8 cellular contexts compared by ENCODE assay signal in genomic region chr6:52352239-52353008, GRCh38. TPM values are rescaled to one million over a fixed set of nuclear protein-coding genes. Genes with fewer than 3 reads are reported as not detected.
DNase-seq lines count a peak whose midpoint lies in the region; ATAC-seq, FAIRE-seq and TF ChIP-seq lines count a peak whose summit lies in the region.

No MANE protein-coding gene starts in this region.

- H3K4me1 Mint-ChIP-seq in effector memory CD8-positive, alpha-beta T cell (ENCODE audit: low read depth in 2 of 2): peaks cover 4 to 13% of the 10 kb centered on the region in 2 donors

- no CpG with 5 or more reads among the region's 5 CpGs for WGBS in neuronal stem cell (ENCODE audit: extremely low coverage in 2 of 2, insufficient read length in 2 of 2, insufficient replicate concordance in 1 of 2), 2 donors

- peak overlapping the region in 1 of 2 donors; percentile 28 for H3K27ac Mint-ChIP-seq in effector memory CD8-positive, alpha-beta T cell

- no peak overlapping the region for H3K4me3 Mint-ChIP-seq in effector memory CD8-positive, alpha-beta T cell

- H4K8ac ChIP-seq in neuronal stem cell (ENCODE audit: low read depth, low read length): no peak overlapping the region

- H3K27me3 Mint-ChIP-seq in effector memory CD8-positive, alpha-beta T cell: no peaks in the 10 kb centered on the region

- no peak overlapping the region for H3K4me3 ChIP-seq in neuronal stem cell (ENCODE audit: low read length in 2 of 2)

- no peak overlapping the region for H3K23ac ChIP-seq in neuronal stem cell (ENCODE audit: low read depth, low read length, poor library complexity)

- H2BK5ac ChIP-seq in neuronal stem cell (ENCODE audit: low read length): no peak overlapping the region

- no peaks in the 10 kb centered on the region for H3K79me1 ChIP-seq in neuronal stem cell (ENCODE audit: low read depth, low read length)

- no peak overlapping the region for H2AK5ac ChIP-seq in neuronal stem cell (ENCODE audit: low read depth, low read length)

- H3K27me3 ChIP-seq in neuronal stem cell (ENCODE audit: control insufficient read depth in 3 of 3, insufficient read depth in 3 of 3, low read depth in 1 of 3, low read length in 3 of 3): no peaks in the 10 kb centered on the region

- peaks cover 10 to 11% of the 10 kb centered on the region in 2 donors for H3K4me1 ChIP-seq in neuronal stem cell (ENCODE audit: control insufficient read depth in 2 of 2, insufficient read depth in 1 of 2, low read depth in 1 of 2, low read length in 2 of 2)

- no peak overlapping the region for H4K91ac ChIP-seq in neuronal stem cell (ENCODE audit: low read depth, low read length, poor library complexity)

- H2BK15ac ChIP-seq in neuronal stem cell (ENCODE audit: low read length): no peak overlapping the region

- H3K27ac ChIP-seq in neuronal stem cell (replicated peaks; ENCODE audit: low read length): peak overlapping the region; percentile 11

- peak overlapping the region; percentile 27 for H2AFZ ChIP-seq in neuronal stem cell (ENCODE audit: low read length)

- no peak overlapping the region for H2BK120ac ChIP-seq in neuronal stem cell (ENCODE audit: low read depth, low read length)

- H3K9ac ChIP-seq in neuronal stem cell (ENCODE audit: low read depth, low read length, poor library complexity): no peak overlapping the region

- H3K4me2 ChIP-seq in neuronal stem cell (ENCODE audit: insufficient read depth, low read length, poor library complexity, severe bottlenecking): no peak overlapping the region

- no peak overlapping the region for H3K18ac ChIP-seq in neuronal stem cell (ENCODE audit: low read length)

- peaks cover 3% of the 10 kb centered on the region for H3K36me3 Mint-ChIP-seq in effector memory CD8-positive, alpha-beta T cell (ENCODE audit: insufficient read depth)

- FAIRE-seq in D721Med (lab: Jason Lieb, UNC): no peak

- ATAC-seq in GM19452 (IDR thresholded peaks at IDR 0.05; ENCODE audit: unreplicated experiment) (peak; percentile 95), HG03432 (IDR thresholded peaks at IDR 0.05; ENCODE audit: unreplicated experiment) (peak; percentile 90)
- peak; percentile 39 for ATAC-seq in effector memory CD8-positive, alpha-beta T cell (replicated peaks)

- H2BK12ac ChIP-seq in neuronal stem cell (ENCODE audit: low read length): no peak overlapping the region

- no peak overlapping the region for H3K4ac ChIP-seq in neuronal stem cell (ENCODE audit: low read length)

- H3K14ac ChIP-seq in neuronal stem cell (ENCODE audit: low read length): no peak overlapping the region

- TF ChIP-seq CTCF in D721Med (IDR thresholded peaks at IDR 0.05; ENCODE audit: insufficient read depth, missing control alignments): no peak

- H3K9me3 Mint-ChIP-seq in effector memory CD8-positive, alpha-beta T cell: no peaks in the 10 kb centered on the region

- no peaks in the 10 kb centered on the region for H3K9me3 ChIP-seq in neuronal stem cell (replicated peaks in 1 of 2; ENCODE audit: control insufficient read depth in 2 of 2, insufficient read depth in 1 of 2, low read depth in 1 of 2, low read length in 2 of 2)

- H3K36me3 ChIP-seq in neuronal stem cell (replicated peaks in 1 of 2; ENCODE audit: control insufficient read depth in 2 of 2, insufficient read depth in 2 of 2, low read length in 2 of 2): no peaks in the 10 kb centered on the region

- DNase-seq in DMS79 (lab: John Stamatoyannopoulos, UW) (peak; percentile 54), OCI-M1 (lab: John Stamatoyannopoulos, UW) (peak; percentile 93), neuronal stem cell (ENCODE audit: low spot score) (no peak), D721Med (ENCODE audit: insufficient read length, low spot score) (no peak), NK-92 (lab: John Stamatoyannopoulos, UW; ENCODE audit: unreplicated experiment) (no peak)
- no peak for DNase-seq in effector memory CD8-positive, alpha-beta T cell

RNA-seq across cellular contexts. Expression of gene PAQR8, which starts 9.5 kb away (rescaled TPM):
- 16.4 TPM for polyA plus RNA-seq in neuronal stem cell (2013, experiment 1 of 2)
- polyA plus RNA-seq in neuronal stem cell (2013, experiment 2 of 2): 16.7 TPM

Comparison
In these comparisons a context has a peak if more than half of its experiments do, and no peak if none do; other contexts are left out.
1. DNase-seq: peak in DMS79 (single experiment) and OCI-M1 (single experiment); none in effector memory CD8-positive, alpha-beta T cell (0 of 3), neuronal stem cell (single experiment), D721Med (single experiment) and NK-92 (single experiment).
2. ATAC-seq: peak in every context shown above with its lines; median percentile 95 in GM19452; 90 in HG03432; 39 in effector memory CD8-positive, alpha-beta T cell.